Comparison of ENCODE assay signal across 8 cellular contexts in genomic region chr1:101026394-101026788, GRCh38. TPM values are rescaled to one million over a fixed set of nuclear protein-coding genes. Genes with fewer than 3 reads are reported as not detected.
DNase-seq lines count a peak whose midpoint lies in the region; ATAC-seq and TF ChIP-seq lines count a peak whose summit lies in the region.

No MANE protein-coding gene starts in this region.

- TF ChIP-seq CTCF in C4-2B (conservative IDR thresholded peaks at IDR 0.05) (no peak), coronary artery (IDR thresholded peaks at IDR 0.05) (no peak), natural killer cell (IDR thresholded peaks at IDR 0.05) (no peak)

- no peaks in the 10 kb centered on the region for H3K27me3 ChIP-seq in Karpas-422 (ENCODE audit: low read length)

- intact Hi-C loops in natural killer cell (cut with micrococcal nuclease): loop anchor here (2.0 to 5.0 kb wide), 4 partner anchors 99 to 261 kb away; partner anchors contain the start of gene SLC30A7

- no peaks in the 10 kb centered on the region for H3K9me3 ChIP-seq in Karpas-422 (ENCODE audit: low read length)

- peaks cover 56% of the 10 kb centered on the region for H3K79me2 ChIP-seq in Karpas-422 (ENCODE audit: low read length)

- peak overlapping the region; percentile 84 for H3K27ac ChIP-seq in C4-2B
- H3K27ac ChIP-seq in Karpas-422 (ENCODE audit: low read length): no peak overlapping the region; the same call in 1 of the 2 replicates
- peak overlapping the region in 1 of 2 donors; percentile 81 for H3K27ac ChIP-seq in coronary artery

- H3K27me3 Mint-ChIP-seq in natural killer cell (ENCODE audit: low read depth in 2 of 2): no peaks in the 10 kb centered on the region

- no peaks in the 10 kb centered on the region for H4K20me1 ChIP-seq in Karpas-422 (ENCODE audit: insufficient read depth, low read depth, low read length)

- H3K27ac Mint-ChIP-seq in natural killer cell: peak overlapping the region; percentile 90 to 94

- H3K4me1 Mint-ChIP-seq in natural killer cell: peaks cover 37 to 42% of the 10 kb centered on the region in 2 donors

- DNase-seq in Karpas-422 (no peak), coronary artery (ENCODE audit: low spot score) (no peak), natural killer cell (no peak), OCI-M2 (lab: John Stamatoyannopoulos, UW; ENCODE audit: unreplicated experiment) (no peak), SW480 (ENCODE audit: low spot score) (no peak)
- DNase-seq in stimulated activated CD4-positive, alpha-beta T cell treated with anti-CD3 and anti-CD28 coated beads, Interleukin-4, amount 100 ng/mL, for 24 hours: no peak

- H3K4me3 ChIP-seq in Karpas-422 (ENCODE audit: low read length) (peak overlapping the region; percentile 83), coronary artery (peak overlapping the region; percentile 75)

- peak overlapping the region; percentile 71 for H3K4me2 ChIP-seq in Karpas-422 (ENCODE audit: low read depth, low read length, poor library complexity, severe bottlenecking)

- H3K4me1 ChIP-seq in Karpas-422 (ENCODE audit: low read length): peaks cover 43% of the 10 kb centered on the region

- H3K36me3 ChIP-seq in Karpas-422 (ENCODE audit: insufficient read depth, low read length): peaks cover 14% of the 10 kb centered on the region; the same call in 1 of the 2 replicates

- no peaks in the 10 kb centered on the region for H3K36me3 Mint-ChIP-seq in natural killer cell

- H2AFZ ChIP-seq in Karpas-422 (ENCODE audit: low read length): no peak overlapping the region

- peak overlapping the region; percentile 75 for H3K4me3 Mint-ChIP-seq in natural killer cell

- H3K9me2 ChIP-seq in Karpas-422 (replicated peaks; ENCODE audit: insufficient read depth, low read length): no peaks in the 10 kb centered on the region

- no peak for ATAC-seq in natural killer cell
- ATAC-seq in GM21367 (IDR thresholded peaks at IDR 0.05; ENCODE audit: unreplicated experiment): no peak

- peak overlapping the region; percentile 85 for H3K9ac ChIP-seq in Karpas-422 (ENCODE audit: low read length)

- H3K9me3 Mint-ChIP-seq in natural killer cell: no peaks in the 10 kb centered on the region

RNA-seq across cellular contexts. Expression of gene DPH5, which starts 0.8 kb away (rescaled TPM):
- total RNA-seq in Karpas-422 (2014; rRNA removed; shearing (Covaris generic); ENCODE audit: low replicate concordance): 16.6 and 17.7 TPM in 2 replicates
- total RNA-seq in natural killer cell: 10 to 100 TPM; 17.1 to 22.9 (median 19.9) TPM
